ENCODE assay signal across 10 cellular contexts in the genomic region with DNA sequence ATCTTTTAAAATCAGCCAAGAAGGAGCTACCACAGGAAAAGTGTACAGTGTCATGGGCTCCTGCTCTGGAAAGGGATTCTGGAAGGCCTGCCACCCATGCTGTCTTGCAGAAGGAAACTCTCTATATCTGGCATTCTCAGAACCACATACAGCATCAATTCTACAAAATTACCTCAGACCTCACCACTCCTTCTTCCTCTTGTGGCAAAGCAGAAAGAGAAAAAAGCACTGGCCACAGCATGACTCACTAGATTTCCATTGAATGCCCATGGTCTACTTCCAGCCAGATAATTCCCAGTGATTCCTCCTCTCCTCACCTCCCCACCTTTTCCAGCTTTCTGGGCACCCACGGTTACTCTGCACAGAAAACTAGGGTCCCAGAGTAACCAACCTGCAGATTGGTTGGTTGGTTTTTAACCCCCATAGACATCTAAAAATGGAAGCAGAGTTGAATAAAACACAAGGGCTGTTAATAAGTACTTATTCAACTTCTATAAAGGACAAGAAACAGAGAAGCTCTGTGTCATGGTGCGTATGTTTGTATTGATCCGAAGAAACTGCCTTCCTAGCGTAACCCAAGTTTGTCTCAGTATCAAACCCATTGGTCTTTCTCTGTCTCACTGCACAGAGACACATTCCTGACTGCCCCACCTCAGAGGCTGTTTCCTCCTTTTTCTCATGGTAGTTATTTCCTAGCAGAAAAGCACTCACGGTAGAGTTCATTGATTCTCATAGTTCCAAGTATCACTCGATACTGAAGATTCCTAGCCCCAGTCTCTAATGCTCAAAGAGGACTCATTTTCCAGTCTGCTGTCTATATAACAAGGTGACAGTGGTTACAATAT.
DNase-seq lines count a peak whose midpoint lies in the region; ATAC-seq and TF ChIP-seq lines count a peak whose summit lies in the region.
"Had no signal": no experiment of that assay in that cellular context is flagged by ENCODE, and none has a peak within 500 bp of the region (broad histone marks: within the 10 kb centered on the region; RNA-seq: fewer than 3 reads in every experiment).

No MANE protein-coding gene starts in this region.

- no peak overlapping the region for H3K4me3 Mint-ChIP-seq in activated naive CD8-positive, alpha-beta T cell treated with anti-CD3 and anti-CD28 coated beads for 36 hours
- H3K4me3 Mint-ChIP-seq in effector memory CD8-positive, alpha-beta T cell, result no peak overlapping the region
- H3K4me3 Mint-ChIP-seq: activated T-cell treated with anti-CD3 and anti-CD28 coated beads, Interleukin-2, amount 50 U/mL, for 24 hours had no signal

- DNase-seq in Daoy (ENCODE audit: low read depth) (peak; percentile 73), LHCN-M2 (ENCODE audit: low read depth) (peak; percentile 75), GM10266 (ENCODE audit: extremely low spot score) (no peak)
- no peak for DNase-seq in activated naive CD8-positive, alpha-beta T cell treated with anti-CD3 and anti-CD28 coated beads for 36 hours
- DNase-seq in activated effector memory CD4-positive, alpha-beta T cell treated with anti-CD3 and anti-CD28 coated beads, Interleukin-2, amount 50 U/mL, for 16 hours, result no peak
- DNase-seq in effector memory CD8-positive, alpha-beta T cell, result no peak
- DNase-seq: activated T-cell treated with anti-CD3 and anti-CD28 coated beads, Interleukin-2, amount 50 U/mL, for 24 hours; RPMI8226 had no signal

- H3K27me3 Mint-ChIP-seq in activated naive CD8-positive, alpha-beta T cell treated with anti-CD3 and anti-CD28 coated beads for 36 hours, result peaks cover 6% of the 10 kb centered on the region
- H3K27me3 Mint-ChIP-seq in effector memory CD8-positive, alpha-beta T cell, result peaks cover 9 to 31% of the 10 kb centered on the region in 2 donors

- no peak overlapping the region for H3K9ac ChIP-seq in mucosa of rectum (ENCODE audit: low read depth in 1 of 2, low read length in 2 of 2)

- peak overlapping the region in 1 of 2 donors; percentile 14 for H3K4me3 ChIP-seq in mucosa of rectum (ENCODE audit: low read length in 2 of 2)

- H3K27me3 ChIP-seq in mucosa of rectum (ENCODE audit: control insufficient read depth in 2 of 2, insufficient read depth in 2 of 2, low read length in 2 of 2), result no peaks in the 10 kb centered on the region

- H3K9me3 ChIP-seq in mucosa of rectum (ENCODE audit: control insufficient read depth in 2 of 2, low read length in 2 of 2), result no peaks in the 10 kb centered on the region

- peaks cover 22% of the 10 kb centered on the region for H3K4me1 Mint-ChIP-seq in activated naive CD8-positive, alpha-beta T cell treated with anti-CD3 and anti-CD28 coated beads for 36 hours
- H3K4me1 Mint-ChIP-seq in effector memory CD8-positive, alpha-beta T cell (ENCODE audit: low read depth in 2 of 2), result peaks cover 0 to 4% of the 10 kb centered on the region in 2 donors

- H3K27ac Mint-ChIP-seq in activated naive CD8-positive, alpha-beta T cell treated with anti-CD3 and anti-CD28 coated beads for 36 hours, result peak overlapping the region; percentile 76
- no peak overlapping the region for H3K27ac Mint-ChIP-seq in effector memory CD8-positive, alpha-beta T cell
- H3K27ac Mint-ChIP-seq: activated T-cell treated with anti-CD3 and anti-CD28 coated beads, Interleukin-2, amount 50 U/mL, for 24 hours had no signal

- H3K36me3 ChIP-seq in mucosa of rectum (ENCODE audit: control insufficient read depth in 2 of 2, insufficient read depth in 2 of 2, low read length in 2 of 2), result no peaks in the 10 kb centered on the region

- H3K36me3 Mint-ChIP-seq in activated naive CD8-positive, alpha-beta T cell treated with anti-CD3 and anti-CD28 coated beads for 36 hours, result no peaks in the 10 kb centered on the region
- H3K36me3 Mint-ChIP-seq in effector memory CD8-positive, alpha-beta T cell (ENCODE audit: insufficient read depth), result no peaks in the 10 kb centered on the region

- H3K9me3 Mint-ChIP-seq in activated naive CD8-positive, alpha-beta T cell treated with anti-CD3 and anti-CD28 coated beads for 36 hours, result no peaks in the 10 kb centered on the region
- H3K9me3 Mint-ChIP-seq in effector memory CD8-positive, alpha-beta T cell, result no peaks in the 10 kb centered on the region
- H3K9me3 Mint-ChIP-seq: activated T-cell treated with anti-CD3 and anti-CD28 coated beads, Interleukin-2, amount 50 U/mL, for 24 hours had no signal

- no peak for ATAC-seq in HG03460 (IDR thresholded peaks at IDR 0.05; ENCODE audit: unreplicated experiment)
- ATAC-seq in effector memory CD8-positive, alpha-beta T cell (replicated peaks), result no peak

- TF ChIP-seq CTCF in GM10266 (IDR thresholded peaks at IDR 0.05; ENCODE audit: control insufficient read depth, insufficient read depth, low read depth, missing control alignments), result no peak

- H3K4me1 ChIP-seq in mucosa of rectum (ENCODE audit: control insufficient read depth in 2 of 2, insufficient read depth in 2 of 2, low read length in 2 of 2), result peaks cover 24 to 64% of the 10 kb centered on the region in 2 donors

- peak overlapping the region; percentile 94 to 95 for H3K27ac ChIP-seq in mucosa of rectum (ENCODE audit: low read depth in 2 of 2, low read length in 2 of 2)

Comparison
In these comparisons a context has a peak if more than half of its experiments do, and no peak if none do; other contexts are left out.
1. DNase-seq: peak in Daoy (single experiment) and LHCN-M2 (single experiment); none in activated naive CD8-positive, alpha-beta T cell treated with anti-CD3 and anti-CD28 coated beads for 36 hours (single experiment), activated effector memory CD4-positive, alpha-beta T cell treated with anti-CD3 and anti-CD28 coated beads, Interleukin-2, amount 50 U/mL, for 16 hours (single experiment), effector memory CD8-positive, alpha-beta T cell (0 of 3) and GM10266 (single experiment).